In the genomic region with DNA sequence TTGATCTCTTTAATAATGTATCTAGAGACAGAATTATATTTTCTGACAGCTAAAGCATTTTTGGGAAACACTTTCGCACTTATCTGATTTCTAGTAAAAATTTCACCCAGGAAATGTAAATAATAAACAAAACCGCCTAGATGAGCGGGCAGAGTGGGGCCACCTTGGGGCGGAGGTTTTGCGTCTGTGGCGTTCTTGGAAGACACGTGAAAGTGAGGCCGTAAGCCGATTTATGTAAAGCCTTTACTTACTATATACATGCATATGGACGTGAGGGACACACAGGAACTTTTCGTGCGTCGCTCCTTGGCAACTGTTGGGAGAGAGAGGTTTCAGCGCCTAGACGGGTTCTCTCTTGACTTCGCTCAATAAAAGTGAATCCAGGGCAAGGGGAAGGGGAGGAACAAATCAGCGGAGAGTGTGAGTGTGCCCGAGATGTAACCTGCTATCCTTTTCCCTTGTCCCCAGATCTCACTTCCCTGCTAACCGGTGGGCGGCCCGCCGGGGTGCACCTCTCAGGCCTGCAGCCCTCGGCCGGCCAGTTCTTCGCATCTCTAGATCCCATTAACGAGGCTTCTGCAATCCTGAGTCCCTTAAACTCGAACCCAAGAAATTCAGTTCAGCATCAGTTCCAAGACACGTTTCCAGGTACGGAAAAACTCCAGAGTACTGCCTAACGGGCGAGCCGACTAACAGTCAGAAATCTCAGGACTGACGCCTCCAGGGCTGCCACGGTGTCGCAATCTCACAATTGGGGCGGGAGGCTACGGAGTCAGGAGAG, we compare ENCODE assay signal across 9 cellular contexts. TPM values are rescaled to one million over a fixed set of nuclear protein-coding genes. Genes with fewer than 3 reads are reported as not detected.
DNase-seq lines count a peak whose midpoint lies in the region; ATAC-seq and TF ChIP-seq lines count a peak whose summit lies in the region.
"Had no signal": no experiment of that assay in that cellular context is flagged by ENCODE, and none has a peak within 500 bp of the region (broad histone marks: within the 10 kb centered on the region; RNA-seq: fewer than 3 reads in every experiment).

No MANE protein-coding gene starts in this region.

- H3K79me2 ChIP-seq in SK-N-SH (ENCODE audit: insufficient read depth) (peaks cover 21% of the 10 kb centered on the region), trophoblast cell (ENCODE audit: control insufficient read depth, insufficient read depth, low read length, poor library complexity) (no peaks in the 10 kb centered on the region)

- H3K27me3 ChIP-seq in SK-N-SH (ENCODE audit: insufficient read depth), result no peaks in the 10 kb centered on the region
- H3K27me3 ChIP-seq in WERI-Rb-1 (ENCODE audit: insufficient read depth, low read depth, severe bottlenecking), result no peaks in the 10 kb centered on the region
- H3K27me3 ChIP-seq in trophoblast cell (ENCODE audit: insufficient read depth, low read length), result peaks cover 95% of the 10 kb centered on the region

- H3K18ac ChIP-seq in trophoblast cell (ENCODE audit: low read length), result no peak overlapping the region

- peaks cover 0 to 23% of the 10 kb centered on the region in 2 experiments; a peak in 2 of 4 replicates for H3K4me1 ChIP-seq in SK-N-SH (ENCODE audit: control insufficient read depth in 1 of 2, insufficient read depth in 2 of 2, low read depth in 1 of 2, low read length in 1 of 2)
- peaks cover 25% of the 10 kb centered on the region in 2 experiments for H3K4me1 ChIP-seq in trophoblast cell (ENCODE audit: control insufficient read depth in 1 of 2, insufficient read depth in 2 of 2, low read length in 2 of 2)

- H2AK5ac ChIP-seq in trophoblast cell (ENCODE audit: low read length), result no peak overlapping the region

- H4K91ac ChIP-seq in trophoblast cell (ENCODE audit: low read depth, low read length), result no peak overlapping the region

- H2AFZ ChIP-seq in SK-N-SH (ENCODE audit: low read depth), result peak overlapping the region; percentile 95; the same call in 1 of the 2 replicates
- no peak overlapping the region for H2AFZ ChIP-seq in trophoblast cell (ENCODE audit: insufficient read depth, low read length, poor library complexity)

- H3F3A ChIP-seq in SK-N-SH (replicated peaks; ENCODE audit: insufficient read depth), result no peaks in the 10 kb centered on the region

- H3K9me3 ChIP-seq in SK-N-SH, result no peaks in the 10 kb centered on the region
- no peaks in the 10 kb centered on the region for H3K9me3 ChIP-seq in WERI-Rb-1 (ENCODE audit: severe bottlenecking)
- H3K9me3 ChIP-seq in trophoblast cell (ENCODE audit: insufficient read depth, low read depth, low read length), result peaks cover 6% of the 10 kb centered on the region

- H2BK12ac ChIP-seq in trophoblast cell (ENCODE audit: low read length), result no peak overlapping the region

- H3K9ac ChIP-seq in SK-N-SH (peak overlapping the region; percentile 90), trophoblast cell (ENCODE audit: low read length) (no peak overlapping the region)

- no peak overlapping the region for H4K12ac ChIP-seq in trophoblast cell (ENCODE audit: low read depth, low read length)

- H3K23ac ChIP-seq in trophoblast cell (ENCODE audit: low read length), result no peak overlapping the region

- TF ChIP-seq POLR2A in GM18505 (IDR thresholded peaks at IDR 0.05; ENCODE audit: borderline replicate concordance, extremely low read depth, insufficient read depth, insufficient read length), result no peak

- TF ChIP-seq RAD21 in SK-N-SH (IDR thresholded peaks at IDR 0.05; ENCODE audit: low read length), result no peak

- H2BK5ac ChIP-seq in trophoblast cell (ENCODE audit: low read depth, low read length, poor library complexity), result no peak overlapping the region

- TF ChIP-seq EP300 in SK-N-SH (IDR thresholded peaks at IDR 0.05; ENCODE audit: borderline replicate concordance in 1 of 2, low read depth in 1 of 2, low read length in 1 of 2), result no peak

- H3K14ac ChIP-seq in trophoblast cell (ENCODE audit: low read length), result no peak overlapping the region

- no peak overlapping the region for H3K4ac ChIP-seq in trophoblast cell (ENCODE audit: low read depth, low read length)

- 91% methylated on average over 37 of the region's 37 CpGs for WGBS in SK-N-SH (ENCODE audit: low lambda C conversion rate)
- no CpG with 5 or more reads among the region's 37 CpGs for WGBS in trophoblast cell (ENCODE audit: extremely low coverage, insufficient coverage, insufficient read length)

- ATAC-seq in SK-N-SH treated with all-trans-retinoic acid at 6 μM for 48 hours, result no peak
- ATAC-seq in GM18505 (IDR thresholded peaks at IDR 0.05; ENCODE audit: unreplicated experiment), result no peak
- ATAC-seq in HG03457 (IDR thresholded peaks at IDR 0.05; ENCODE audit: unreplicated experiment), result no peak

- H3K27ac ChIP-seq in SK-N-SH (ENCODE audit: low read depth in 2 of 2, low read length in 1 of 2) (no peak overlapping the region), WERI-Rb-1 (no peak overlapping the region), trophoblast cell (ENCODE audit: low read depth, low read length) (no peak overlapping the region)
- H3K27ac ChIP-seq: 22Rv1 had no signal

- H3K36me3 ChIP-seq in SK-N-SH (replicated peaks in 1 of 2; ENCODE audit: control insufficient read depth in 1 of 2, insufficient read depth in 2 of 2, low read length in 1 of 2), result peaks cover 7 to 41% of the 10 kb centered on the region in 2 experiments
- H3K36me3 ChIP-seq in WERI-Rb-1, result peaks cover 44% of the 10 kb centered on the region
- H3K36me3 ChIP-seq in trophoblast cell (ENCODE audit: control insufficient read depth in 1 of 2, insufficient read depth in 2 of 2, low read length in 2 of 2), result no peaks in the 10 kb centered on the region

- no peaks in the 10 kb centered on the region for H3K79me1 ChIP-seq in trophoblast cell (ENCODE audit: low read length)

- TF ChIP-seq CTCF in SK-N-SH (IDR thresholded peaks at IDR 0.05) (no peak), WERI-Rb-1 (IDR thresholded peaks at IDR 0.05; ENCODE audit: low read depth, low read length) (no peak)

- no peaks in the 10 kb centered on the region for H3K9me2 ChIP-seq in SK-N-SH

- no peak overlapping the region for H2BK120ac ChIP-seq in trophoblast cell (ENCODE audit: insufficient read depth, low read length, poor library complexity)

- H3K4me3 ChIP-seq in SK-N-SH (ENCODE audit: low read depth in 2 of 2, low read length in 1 of 2) (peak overlapping the region; percentile 83 to 92), WERI-Rb-1 (ENCODE audit: low read depth, low read length) (peak overlapping the region; percentile 82), trophoblast cell (ENCODE audit: low read depth, low read length) (no peak overlapping the region)

- peak overlapping the region; percentile 97 for H3K4me2 ChIP-seq in SK-N-SH
- no peak overlapping the region for H3K4me2 ChIP-seq in trophoblast cell (ENCODE audit: low read length)

- peak; percentile 22 for DNase-seq in SK-N-SH
- DNase-seq in WERI-Rb-1, result no peak
- DNase-seq in globus pallidus (ENCODE audit: low spot score), result peak; percentile 38
- peak; percentile 54 to 67 for DNase-seq in trophoblast cell
- DNase-seq in RKO (ENCODE audit: low spot score), result no peak

- H4K8ac ChIP-seq in trophoblast cell (ENCODE audit: low read depth, low read length), result no peak overlapping the region

- CTCF ChIA-PET in SK-N-SH (lab: Yijun Ruan, JAX), result interaction anchor here (1.0 kb wide), 1 partner anchor 554 kb away, joined by 3 read pairs; no protein-coding TSS in a partner anchor

- H4K20me1 ChIP-seq in SK-N-SH (ENCODE audit: insufficient read depth), result no peaks in the 10 kb centered on the region

- POLR2A ChIA-PET in SK-N-SH (lab: Yijun Ruan, JAX), result no interaction called here

TF ChIP-seq in SK-N-SH, 30 proteins besides CTCF, POLR2A, EP300 and RAD21 (continues in another document):
- TF ChIP-seq TEAD4 (IDR thresholded peaks at IDR 0.05; ENCODE audit: borderline replicate concordance, insufficient read depth) (no peak), SIN3A (IDR thresholded peaks at IDR 0.05; ENCODE audit: borderline replicate concordance, low read depth, low read length) (no peak)
- TF ChIP-seq, protein P1, sequence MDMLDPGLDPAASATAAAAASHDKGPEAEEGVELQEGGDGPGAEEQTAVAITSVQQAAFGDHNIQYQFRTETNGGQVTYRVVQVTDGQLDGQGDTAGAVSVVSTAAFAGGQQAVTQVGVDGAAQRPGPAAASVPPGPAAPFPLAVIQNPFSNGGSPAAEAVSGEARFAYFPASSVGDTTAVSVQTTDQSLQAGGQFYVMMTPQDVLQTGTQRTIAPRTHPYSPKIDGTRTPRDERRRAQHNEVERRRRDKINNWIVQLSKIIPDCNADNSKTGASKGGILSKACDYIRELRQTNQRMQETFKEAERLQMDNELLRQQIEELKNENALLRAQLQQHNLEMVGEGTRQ (IDR thresholded peaks at IDR 0.05; ENCODE audit: borderline replicate concordance, low read depth, low read length), result no peak
- TF ChIP-seq, protein P2, sequence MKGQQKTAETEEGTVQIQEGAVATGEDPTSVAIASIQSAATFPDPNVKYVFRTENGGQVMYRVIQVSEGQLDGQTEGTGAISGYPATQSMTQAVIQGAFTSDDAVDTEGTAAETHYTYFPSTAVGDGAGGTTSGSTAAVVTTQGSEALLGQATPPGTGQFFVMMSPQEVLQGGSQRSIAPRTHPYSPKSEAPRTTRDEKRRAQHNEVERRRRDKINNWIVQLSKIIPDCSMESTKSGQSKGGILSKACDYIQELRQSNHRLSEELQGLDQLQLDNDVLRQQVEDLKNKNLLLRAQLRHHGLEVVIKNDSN (IDR thresholded peaks at IDR 0.05; ENCODE audit: borderline replicate concordance, low read depth), result no peak

TF ChIP-seq in SK-N-SH treated with all-trans-retinoic acid at 6 μM for 48 hours, 23 proteins besides CTCF, POLR2A, EP300 and RAD21 (continues in another document):
- no peak for TF ChIP-seq GLIS3 (CRISPR knock-in tag; IDR thresholded peaks at IDR 0.05)
- TF ChIP-seq, protein P3, sequence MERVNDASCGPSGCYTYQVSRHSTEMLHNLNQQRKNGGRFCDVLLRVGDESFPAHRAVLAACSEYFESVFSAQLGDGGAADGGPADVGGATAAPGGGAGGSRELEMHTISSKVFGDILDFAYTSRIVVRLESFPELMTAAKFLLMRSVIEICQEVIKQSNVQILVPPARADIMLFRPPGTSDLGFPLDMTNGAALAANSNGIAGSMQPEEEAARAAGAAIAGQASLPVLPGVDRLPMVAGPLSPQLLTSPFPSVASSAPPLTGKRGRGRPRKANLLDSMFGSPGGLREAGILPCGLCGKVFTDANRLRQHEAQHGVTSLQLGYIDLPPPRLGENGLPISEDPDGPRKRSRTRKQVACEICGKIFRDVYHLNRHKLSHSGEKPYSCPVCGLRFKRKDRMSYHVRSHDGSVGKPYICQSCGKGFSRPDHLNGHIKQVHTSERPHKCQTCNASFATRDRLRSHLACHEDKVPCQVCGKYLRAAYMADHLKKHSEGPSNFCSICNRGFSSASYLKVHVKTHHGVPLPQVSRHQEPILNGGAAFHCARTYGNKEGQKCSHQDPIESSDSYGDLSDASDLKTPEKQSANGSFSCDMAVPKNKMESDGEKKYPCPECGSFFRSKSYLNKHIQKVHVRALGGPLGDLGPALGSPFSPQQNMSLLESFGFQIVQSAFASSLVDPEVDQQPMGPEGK (CRISPR knock-in tag; IDR thresholded peaks at IDR 0.05; ENCODE audit: borderline replicate concordance), result no peak
- no peak for TF ChIP-seq BACH2 (CRISPR knock-in tag; IDR thresholded peaks at IDR 0.05; ENCODE audit: borderline replicate concordance)
- TF ChIP-seq ZFP30 (CRISPR knock-in tag; IDR thresholded peaks at IDR 0.05), result no peak

RNA-seq across cellular contexts. Expression of a gene that starts 1.7 kb away (rescaled TPM):
- polyA plus RNA-seq in SK-N-SH (2012; rRNA removed), result 8.6 and 21.4 TPM in 2 replicates
- polyA plus RNA-seq in SK-N-SH (2012; cell fraction: cytosol; rRNA removed), result 11.7 TPM in 2 replicates
- 17.6 and 19.7 TPM in 2 replicates for polyA plus RNA-seq in SK-N-SH (2012; cell fraction: nucleus; rRNA removed)
- 1.6 and 1.8 TPM in 2 replicates for polyA plus RNA-seq in trophoblast cell (2013)

Comparison
In these comparisons a context has a peak if more than half of its experiments do, and no peak if none do; other contexts are left out.
1. DNase-seq: peak in SK-N-SH (single experiment), globus pallidus (single experiment) and trophoblast cell (2 of 2); none in WERI-Rb-1 (single experiment) and RKO (single experiment).